ENCODE assay signal across 1 cellular context in genomic region chr1:19687414-19687813, GRCh38.
A peak's percentile ranks its signal among the peaks of the same experiment; 100 is the strongest.
TF ChIP-seq lines count a peak whose summit lies in the region.

No MANE protein-coding gene starts in this region.

TF ChIP-seq in GM12878, 131 proteins besides CTCF, POLR2A, EP300 and RAD21:
- no peak for TF ChIP-seq LARP7 (IDR thresholded peaks at IDR 0.05)
- TF ChIP-seq SMARCA5 (IDR thresholded peaks at IDR 0.05) = 0 out of 2 replicates have a peak, but pooled peaks have one; percentile 19
